In the genomic region with DNA sequence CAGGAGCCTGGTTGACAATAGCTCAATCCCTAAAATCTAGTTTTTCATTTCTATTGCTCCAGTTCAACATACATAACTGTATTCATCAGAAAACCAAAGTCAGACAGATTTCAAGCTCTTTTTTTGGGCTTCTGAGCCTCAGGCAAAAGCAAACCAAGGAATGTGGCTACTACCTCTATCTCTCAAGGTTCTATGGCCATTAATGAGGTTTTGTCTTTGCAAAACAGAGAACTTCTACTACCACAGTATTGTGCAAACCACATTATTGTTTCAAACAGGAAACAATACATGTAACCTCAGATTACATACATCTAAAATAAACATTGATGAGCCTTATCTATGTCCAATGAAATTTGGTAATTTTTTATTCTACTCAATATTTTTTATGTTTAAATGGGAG, we compare ENCODE assay signal across 33 cellular contexts.
"Had no signal": no experiment of that assay in that cellular context is flagged by ENCODE, and none has a peak within 500 bp of the region (broad histone marks: within the 10 kb centered on the region; RNA-seq: fewer than 3 reads in every experiment).

No MANE protein-coding gene starts in this region.

- H3K4me1 ChIP-seq: SJCRH30 had no signal

- H3K9ac ChIP-seq: KMS-11 had no signal

- H3K9me3 ChIP-seq: SJCRH30 had no signal

- DNase-seq: Karpas-422, KBM-7, NCI-H1048, NCI-H1092 treated with DMSO at 0.1 percent for 48 hours, NCI-H1105 treated with DMSO at 0.1 percent for 48 hours, NCI-H1436, NCI-H146, NCI-H1694, NCI-H187, NCI-H1930, NCI-H2029 treated with DMSO at 0.1 percent for 48 hours, NCI-H2081 treated with DMSO at 0.1 percent for 48 hours, NCI-H2107, NCI-H2171, NCI-H226, NCI-H446 treated with DMSO at 0.1 percent for 48 hours, NCI-H510A, NCI-H524, NCI-H526, NCI-H748 treated with DMSO at 0.1 percent for 48 hours, NCI-H82, PC-9, SHP77, SIG-M5, SJCRH30, SW 1271, T-helper 1 cell had no signal

- H2AFZ ChIP-seq: PC-9 had no signal

- H3K4me3 ChIP-seq: PC-9, SJCRH30, SK-N-MC had no signal

- H3K27ac ChIP-seq: KMS-11, PC-9, RWPE1, SJCRH30, SK-N-MC had no signal

- ATAC-seq: Panc1, Right ventricle myocardium inferior, SK-N-SH treated with all-trans-retinoic acid at 6 μM for 48 hours had no signal

- H3K36me3 ChIP-seq: SJCRH30 had no signal

- H3K4me2 ChIP-seq: KMS-11, PC-9 had no signal
